ENCODE assay signal across 11 cellular contexts in genomic region chr3:194740859-194741486, GRCh38. TPM values are rescaled to one million over a fixed set of nuclear protein-coding genes. Genes with fewer than 3 reads are reported as not detected.
DNase-seq lines count a peak whose midpoint lies in the region; ATAC-seq, FAIRE-seq and TF ChIP-seq lines count a peak whose summit lies in the region.
"Had no signal": no experiment of that assay in that cellular context is flagged by ENCODE, and none has a peak within 500 bp of the region (broad histone marks: within the 10 kb centered on the region; RNA-seq: fewer than 3 reads in every experiment).

No MANE protein-coding gene starts in this region.

- no peak overlapping the region for H2AK5ac ChIP-seq in mesenchymal stem cell (ENCODE audit: low read length, severe bottlenecking)

- peaks cover 9% of the 10 kb centered on the region for H3K4me1 ChIP-seq in mesenchymal stem cell (ENCODE audit: control insufficient read depth, insufficient read depth, low read depth, low read length)

- WGBS in mesenchymal stem cell = 4% methylated on average over 13 of the region's 16 CpGs

- no peak overlapping the region for H2BK120ac ChIP-seq in mesenchymal stem cell (ENCODE audit: low read depth, low read length)

- H3K4ac ChIP-seq in mesenchymal stem cell (ENCODE audit: low read depth in 1 of 2, low read length in 2 of 2) = no peak overlapping the region

- peak overlapping the region in 1 of 2 experiments; percentile 33 for H2BK12ac ChIP-seq in mesenchymal stem cell (ENCODE audit: low read length in 2 of 2)

- no peak overlapping the region for H3K27ac Mint-ChIP-seq in activated CD4-positive, alpha-beta memory T cell treated with anti-CD3 and anti-CD28 coated beads, Interleukin-2, amount 10 ng/mL, durations not matched to agents 7 days and 5 days

- H3K9me3 Mint-ChIP-seq in activated CD4-positive, alpha-beta memory T cell treated with anti-CD3 and anti-CD28 coated beads, Interleukin-2, amount 10 ng/mL, durations not matched to agents 7 days and 5 days = no peaks in the 10 kb centered on the region
- H3K9me3 Mint-ChIP-seq: naive thymus-derived CD4-positive, alpha-beta T cell had no signal

- peak overlapping the region; percentile 25 to 56 for H3K18ac ChIP-seq in mesenchymal stem cell (ENCODE audit: low read depth in 1 of 2, low read length in 2 of 2)

- POLR2A ChIA-PET in activated CD4-positive, alpha-beta memory T cell treated with anti-CD3 and anti-CD28 coated beads, Interleukin-2, amount 10 ng/mL, durations not matched to agents 7 days and 5 days (lab: Charles Lee) = no interaction called here

- H3K4me3 ChIP-seq in cardiac fibroblast (replicated peaks in 1 of 2; ENCODE audit: low read depth in 2 of 2, low read length in 2 of 2) (no peak overlapping the region), mesenchymal stem cell (ENCODE audit: insufficient read depth in 1 of 2, low read depth in 1 of 2, low read length in 2 of 2) (no peak overlapping the region)

- ATAC-seq in GM18502 (IDR thresholded peaks at IDR 0.05; ENCODE audit: poor library complexity, unreplicated experiment) (no peak), GM21447 (IDR thresholded peaks at IDR 0.05; ENCODE audit: unreplicated experiment) (no peak)
- ATAC-seq: naive thymus-derived CD4-positive, alpha-beta T cell had no signal

- no peak for TF ChIP-seq CTCF in cardiac fibroblast (IDR thresholded peaks at IDR 0.05; ENCODE audit: low read depth, low read length)

- H3K27ac ChIP-seq in mesenchymal stem cell (ENCODE audit: low read length, poor library complexity, severe bottlenecking) = no peak overlapping the region

- H3K79me1 ChIP-seq in mesenchymal stem cell (replicated peaks; ENCODE audit: low read length, poor library complexity, severe bottlenecking) = no peaks in the 10 kb centered on the region

- no peaks in the 10 kb centered on the region for H3K36me3 ChIP-seq in mesenchymal stem cell (ENCODE audit: control insufficient read depth in 1 of 2, insufficient read depth in 2 of 2, low read depth in 1 of 2, low read length in 2 of 2)

- peaks cover 4% of the 10 kb centered on the region for H3K4me1 Mint-ChIP-seq in activated CD4-positive, alpha-beta memory T cell treated with anti-CD3 and anti-CD28 coated beads, Interleukin-2, amount 10 ng/mL, durations not matched to agents 7 days and 5 days

- H3K9ac ChIP-seq in mesenchymal stem cell (ENCODE audit: low read length) = no peak overlapping the region

- H2AFZ ChIP-seq in mesenchymal stem cell (ENCODE audit: low read depth, low read length) = no peak overlapping the region

- H3K23ac ChIP-seq in mesenchymal stem cell (ENCODE audit: low read length in 2 of 2) = no peak overlapping the region

- no peak overlapping the region for H2BK15ac ChIP-seq in mesenchymal stem cell (ENCODE audit: low read depth, poor library complexity, severe bottlenecking)

- peak overlapping the region; percentile 43 for H4K91ac ChIP-seq in mesenchymal stem cell (ENCODE audit: low read length)

- no peak for FAIRE-seq in HTR-8/SVneo (lab: Jason Lieb, UNC)

- peak; percentile 93 for DNase-seq in COLO829 (ENCODE audit: low spot score)
- peak; percentile 78 for DNase-seq in HTR-8/SVneo (ENCODE audit: insufficient read length, low spot score)
- peak; percentile 79 to 89 for DNase-seq in cardiac fibroblast (ENCODE audit: low read depth in 2 of 2)
- DNase-seq in mesenchymal stem cell = peak; percentile 81
- no peak for DNase-seq in activated CD4-positive, alpha-beta memory T cell treated with anti-CD3 and anti-CD28 coated beads, Interleukin-2, amount 10 ng/mL, durations not matched to agents 7 days and 5 days
- DNase-seq in central memory CD4-positive, alpha-beta T cell = no peak
- DNase-seq: DND-41; naive thymus-derived CD4-positive, alpha-beta T cell; NCI-H1092 had no signal

- no peak overlapping the region for H2BK5ac ChIP-seq in mesenchymal stem cell (ENCODE audit: low read depth, low read length, poor library complexity, severe bottlenecking)

- no peak overlapping the region for H3K4me3 Mint-ChIP-seq in activated CD4-positive, alpha-beta memory T cell treated with anti-CD3 and anti-CD28 coated beads, Interleukin-2, amount 10 ng/mL, durations not matched to agents 7 days and 5 days
- H3K4me3 Mint-ChIP-seq: naive thymus-derived CD4-positive, alpha-beta T cell had no signal

- no peaks in the 10 kb centered on the region for H3K9me3 ChIP-seq in mesenchymal stem cell (ENCODE audit: control insufficient read depth, low read length)

- peak overlapping the region in 1 of 2 experiments; percentile 6 for H3K14ac ChIP-seq in mesenchymal stem cell (ENCODE audit: low read length in 2 of 2)

- CTCF ChIA-PET in activated CD4-positive, alpha-beta memory T cell treated with anti-CD3 and anti-CD28 coated beads, Interleukin-2, amount 10 ng/mL, durations not matched to agents 7 days and 5 days (lab: Charles Lee) = no interaction called here

- H3K27me3 Mint-ChIP-seq in activated CD4-positive, alpha-beta memory T cell treated with anti-CD3 and anti-CD28 coated beads, Interleukin-2, amount 10 ng/mL, durations not matched to agents 7 days and 5 days = peaks cover 10% of the 10 kb centered on the region

- H3K4me2 ChIP-seq in mesenchymal stem cell (ENCODE audit: low read length, poor library complexity, severe bottlenecking) = no peak overlapping the region

- no peaks in the 10 kb centered on the region for H3K36me3 Mint-ChIP-seq in activated CD4-positive, alpha-beta memory T cell treated with anti-CD3 and anti-CD28 coated beads, Interleukin-2, amount 10 ng/mL, durations not matched to agents 7 days and 5 days (ENCODE audit: low read depth)
- H3K36me3 Mint-ChIP-seq: naive thymus-derived CD4-positive, alpha-beta T cell had no signal

- peaks cover 30 to 64% of the 10 kb centered on the region in 2 experiments for H3K27me3 ChIP-seq in mesenchymal stem cell (ENCODE audit: control insufficient read depth in 1 of 2, insufficient read depth in 1 of 2, low read length in 2 of 2)

- peak overlapping the region; percentile 59 for H4K8ac ChIP-seq in mesenchymal stem cell (ENCODE audit: low read length)

RNA-seq across cellular contexts. Expression of gene FAM43A, which starts 55.3 kb away (rescaled TPM):
- polyA plus RNA-seq in mesenchymal stem cell (2013, experiment 1 of 2) = 15.4 TPM
- 15.3 TPM for polyA plus RNA-seq in mesenchymal stem cell (2013, experiment 2 of 2)
- total RNA-seq in activated CD4-positive, alpha-beta memory T cell treated with anti-CD3 and anti-CD28 coated beads, Interleukin-2, amount 10 ng/mL, durations not matched to agents 7 days and 5 days = 1 to 10 TPM; 4.3 TPM

Comparison
In these comparisons a context has a peak if more than half of its experiments do, and no peak if none do; other contexts are left out.
1. DNase-seq: peak in COLO829 (single experiment), HTR-8/SVneo (single experiment), cardiac fibroblast (2 of 2) and mesenchymal stem cell (single experiment); none in activated CD4-positive, alpha-beta memory T cell treated with anti-CD3 and anti-CD28 coated beads, Interleukin-2, amount 10 ng/mL, durations not matched to agents 7 days and 5 days (single experiment) and central memory CD4-positive, alpha-beta T cell (single experiment).